15 cellular contexts compared by ENCODE assay signal in the genomic region with DNA sequence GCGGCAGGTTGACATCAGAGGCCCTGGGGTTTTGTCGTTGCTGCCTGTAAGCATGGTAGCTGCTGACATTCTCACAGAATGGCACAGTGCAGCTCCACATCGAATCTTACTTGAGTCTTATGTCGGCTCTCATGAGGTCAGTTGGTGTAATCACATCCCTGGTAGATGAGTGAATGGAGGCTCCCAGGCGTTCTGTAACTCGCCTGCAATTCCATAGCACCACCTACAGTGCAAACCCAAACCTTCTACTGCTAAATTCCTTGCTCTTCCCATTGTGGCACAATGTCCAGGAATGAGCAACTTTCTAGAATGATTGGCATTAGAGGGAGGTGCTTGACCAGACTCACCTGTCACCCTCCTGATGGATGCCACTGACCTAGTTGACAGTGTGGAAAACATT.
DNase-seq lines count a peak whose midpoint lies in the region; ATAC-seq and TF ChIP-seq lines count a peak whose summit lies in the region.
"Had no signal": no experiment of that assay in that cellular context is flagged by ENCODE, and none has a peak within 500 bp of the region (broad histone marks: within the 10 kb centered on the region; RNA-seq: fewer than 3 reads in every experiment).

No MANE protein-coding gene starts in this region.

- no peak overlapping the region for H3K27ac ChIP-seq in C4-2B
- H3K27ac ChIP-seq in mammary epithelial cell (ENCODE audit: insufficient read depth, low read depth, low read length): no peak overlapping the region
- H3K27ac ChIP-seq: right atrium auricular region, tibial nerve had no signal

- dilution Hi-C loops in mammary epithelial cell (cut with HindIII; ENCODE audit: low sequenced_read_pairs): no loop called here

- intact Hi-C loops in mammary epithelial cell (cut with micrococcal nuclease): loop anchor here (1.0 to 10.0 kb wide), 4 partner anchors 69 to 294 kb away; no protein-coding TSS in a partner anchor

- CTCF ChIA-PET in mammary epithelial cell (lab: Charles Lee; ENCODE audit: low non-redundant PET): no interaction called here

- DNase-seq in HT-29 (ENCODE audit: low spot score): peak; percentile 25
- DNase-seq in mammary epithelial cell: peak; percentile 34
- peak; percentile 37 for DNase-seq in kidney glomerular epithelial cell (lab: John Stamatoyannopoulos, UW)
- DNase-seq in NCI-H2107 treated with DMSO at 0.1 percent for 48 hours (lab: John Stamatoyannopoulos, UW; ENCODE audit: unreplicated experiment): no peak
- DNase-seq in NCI-H526 treated with DMSO at 0.1 percent for 48 hours (lab: John Stamatoyannopoulos, UW): no peak
- DNase-seq: activated B cell treated with CpG ODN at 0.5 μM for 24 hours, caudate nucleus, COR-L47, NCI-H187, Right ventricle myocardium superior had no signal

- no peak overlapping the region for H3K4me2 ChIP-seq in mammary epithelial cell (ENCODE audit: insufficient read depth, low read depth, low read length)

- H3K4me3 ChIP-seq in mammary epithelial cell (replicated peaks in 1 of 3; ENCODE audit: insufficient read depth in 1 of 3, low read depth in 2 of 3, low read length in 3 of 3): no peak overlapping the region
- H3K4me3 ChIP-seq: right atrium auricular region, tibial nerve had no signal

- H4K20me1 ChIP-seq in mammary epithelial cell (ENCODE audit: insufficient read depth, low read length): no peaks in the 10 kb centered on the region

- BruUV-seq in mammary epithelial cell (replicated peaks; lab: Mats Ljungman, UMichigan): no TSS peak

- TF ChIP-seq CTCF in C4-2B (conservative IDR thresholded peaks at IDR 0.05): peak; percentile 10; the same call in 1 of the 2 replicates
- TF ChIP-seq CTCF in mammary epithelial cell (conservative IDR thresholded peaks at IDR 0.05 in 1 of 2, IDR thresholded peaks at IDR 0.05 in 1 of 2; ENCODE audit: extremely low read depth in 1 of 2, insufficient read depth in 1 of 2, low read depth in 1 of 2, low read length in 2 of 2): peak; percentile 40 to 54

- H3K9me3 ChIP-seq in mammary epithelial cell (replicated peaks; ENCODE audit: insufficient read depth, low read length): no peaks in the 10 kb centered on the region
- H3K9me3 ChIP-seq: right atrium auricular region had no signal

- H3K79me2 ChIP-seq in mammary epithelial cell (ENCODE audit: insufficient read depth, low read length): no peaks in the 10 kb centered on the region

- in situ Hi-C loops in mammary epithelial cell (cut with MboI; ENCODE audit: low sequenced_read_pairs in 2 of 2): no loop called here

- WGBS in mammary epithelial cell (ENCODE audit: low coverage, missing lambda C conversion rate): 97% methylated on average over 5 of the region's 6 CpGs

- no peaks in the 10 kb centered on the region for H3K36me3 ChIP-seq in mammary epithelial cell (ENCODE audit: insufficient read depth, low read length)
- H3K36me3 ChIP-seq: right atrium auricular region, tibial nerve had no signal

- no peak overlapping the region for H2AFZ ChIP-seq in mammary epithelial cell (ENCODE audit: low read depth, low read length)

- no peaks in the 10 kb centered on the region for H3K27me3 ChIP-seq in mammary epithelial cell (ENCODE audit: insufficient read depth, low read length)
- H3K27me3 ChIP-seq: right atrium auricular region, tibial nerve had no signal

- ATAC-seq in esophagus mucosa (no peak), GM19452 (IDR thresholded peaks at IDR 0.05; ENCODE audit: unreplicated experiment) (no peak)

- no peak overlapping the region for H3K9ac ChIP-seq in mammary epithelial cell (ENCODE audit: insufficient read depth, low read length)

- no peaks in the 10 kb centered on the region for H3K4me1 ChIP-seq in mammary epithelial cell (ENCODE audit: insufficient read depth, low read length)
- H3K4me1 ChIP-seq: right atrium auricular region, tibial nerve had no signal

Comparison
In these comparisons a context has a peak if more than half of its experiments do, and no peak if none do; other contexts are left out.
1. DNase-seq: peak in HT-29 (single experiment), mammary epithelial cell (single experiment) and kidney glomerular epithelial cell (single experiment); none in NCI-H2107 treated with DMSO at 0.1 percent for 48 hours (single experiment) and NCI-H526 treated with DMSO at 0.1 percent for 48 hours (single experiment).